Comparison of ENCODE assay signal across 12 cellular contexts in genomic region chr11:96114178-96115070, GRCh38.
DNase-seq lines count a peak whose midpoint lies in the region; ATAC-seq and TF ChIP-seq lines count a peak whose summit lies in the region.
"Had no signal": no experiment of that assay in that cellular context is flagged by ENCODE, and none has a peak within 500 bp of the region (broad histone marks: within the 10 kb centered on the region; RNA-seq: fewer than 3 reads in every experiment).

No MANE protein-coding gene starts in this region.

- H3K36me3 ChIP-seq in mammary epithelial cell (ENCODE audit: insufficient read depth, low read length) (no peaks in the 10 kb centered on the region), sigmoid colon (no peaks in the 10 kb centered on the region), psoas muscle (ENCODE audit: insufficient read depth in 1 of 2, low read depth in 1 of 2) (no peaks in the 10 kb centered on the region)
- H3K36me3 ChIP-seq: upper lobe of right lung had no signal

- CTCF ChIA-PET in mammary epithelial cell (lab: Charles Lee; ENCODE audit: low non-redundant PET), result no interaction called here

- no peaks in the 10 kb centered on the region for H3K79me2 ChIP-seq in mammary epithelial cell (ENCODE audit: insufficient read depth, low read length)

- H3K27ac ChIP-seq in mammary epithelial cell (ENCODE audit: insufficient read depth, low read depth, low read length) (no peak overlapping the region), sigmoid colon (peak overlapping the region; percentile 28 to 80 (median 76)), psoas muscle (no peak overlapping the region)
- H3K27ac ChIP-seq: A549 had no signal

- DNase-seq in NCI-H2107 treated with DMSO at 0.1 percent for 48 hours (lab: John Stamatoyannopoulos, UW; ENCODE audit: unreplicated experiment) (peak; percentile 58), NCI-H2107 (lab: John Stamatoyannopoulos, UW) (no peak), mammary epithelial cell (peak; percentile 40), sigmoid colon (no peak), psoas muscle (no peak)
- no peak for DNase-seq in activated CD4-positive, alpha-beta T cell treated with anti-CD3 and anti-CD28 coated beads, Interleukin-2, amount 50 U/mL, for 1 hour
- DNase-seq: NCI-H1048, SHP77, upper lobe of right lung had no signal

- TF ChIP-seq CTCF in mammary epithelial cell (conservative IDR thresholded peaks at IDR 0.05 in 1 of 2, IDR thresholded peaks at IDR 0.05 in 1 of 2; ENCODE audit: extremely low read depth in 1 of 2, insufficient read depth in 1 of 2, low read depth in 1 of 2, low read length in 2 of 2) (no peak), sigmoid colon (IDR thresholded peaks at IDR 0.05) (no peak), psoas muscle (IDR thresholded peaks at IDR 0.05) (no peak)

- TF ChIP-seq POLR2A in sigmoid colon (IDR thresholded peaks at IDR 0.05), result no peak

- dilution Hi-C loops in mammary epithelial cell (cut with HindIII; ENCODE audit: low sequenced_read_pairs), result loop anchor here (5.0 kb wide), 1 partner anchor 73 kb away; no protein-coding TSS in a partner anchor

- no peaks in the 10 kb centered on the region for H4K20me1 ChIP-seq in mammary epithelial cell (ENCODE audit: insufficient read depth, low read length)

- TF ChIP-seq EP300 in sigmoid colon (IDR thresholded peaks at IDR 0.05), result no peak

- H3K4me1 ChIP-seq in mammary epithelial cell (ENCODE audit: insufficient read depth, low read length), result peaks cover 25% of the 10 kb centered on the region
- peaks cover 0 to 33% (median 29%) of the 10 kb centered on the region in 4 donors for H3K4me1 ChIP-seq in sigmoid colon
- no peaks in the 10 kb centered on the region for H3K4me1 ChIP-seq in psoas muscle
- H3K4me1 ChIP-seq: A549 had no signal

- H2AFZ ChIP-seq in mammary epithelial cell (ENCODE audit: low read depth, low read length), result no peak overlapping the region

- H3K4me2 ChIP-seq in mammary epithelial cell (ENCODE audit: insufficient read depth, low read depth, low read length), result no peak overlapping the region
- H3K4me2 ChIP-seq: A549 had no signal

- WGBS in mammary epithelial cell (ENCODE audit: low coverage, missing lambda C conversion rate), result 46% methylated on average over 4 of the region's 5 CpGs
- 49 to 72% methylated on average over 5 of the region's 5 CpGs for WGBS in sigmoid colon, 2 donors
- 80 to 81% (median 80%) methylated on average over 5 of the region's 5 CpGs for WGBS in psoas muscle, 3 donors

- H3K27me3 ChIP-seq in mammary epithelial cell (ENCODE audit: insufficient read depth, low read length), result no peaks in the 10 kb centered on the region
- H3K27me3 ChIP-seq in sigmoid colon, result no peaks in the 10 kb centered on the region
- no peaks in the 10 kb centered on the region for H3K27me3 ChIP-seq in psoas muscle (ENCODE audit: insufficient read depth in 3 of 3, low read length in 2 of 3)
- H3K27me3 ChIP-seq: upper lobe of right lung had no signal

- in situ Hi-C loops in mammary epithelial cell (cut with MboI; ENCODE audit: low sequenced_read_pairs in 2 of 2), result no loop called here

- BruUV-seq in mammary epithelial cell (replicated peaks; lab: Mats Ljungman, UMichigan), result no TSS peak

- H3K9me3 ChIP-seq in mammary epithelial cell (replicated peaks; ENCODE audit: insufficient read depth, low read length) (no peaks in the 10 kb centered on the region), sigmoid colon (no peaks in the 10 kb centered on the region), psoas muscle (no peaks in the 10 kb centered on the region)
- H3K9me3 ChIP-seq: A549, upper lobe of right lung had no signal

- intact Hi-C loops in mammary epithelial cell (cut with micrococcal nuclease) (no loop called here), sigmoid colon (cut with DNase I) (loop anchor here (10.0 kb wide), 1 partner anchor 80 kb away; no protein-coding TSS in a partner anchor), psoas muscle (cut with DNase I) (no loop called here)

- H3K4me3 ChIP-seq in mammary epithelial cell (replicated peaks in 1 of 3; ENCODE audit: insufficient read depth in 1 of 3, low read depth in 2 of 3, low read length in 3 of 3) (no peak overlapping the region), sigmoid colon (no peak overlapping the region), psoas muscle (no peak overlapping the region)
- H3K4me3 ChIP-seq: A549, upper lobe of right lung had no signal

- ATAC-seq in HG02623 (IDR thresholded peaks at IDR 0.05; ENCODE audit: unreplicated experiment) (peak; percentile 37), psoas muscle (no peak), GM18861 (IDR thresholded peaks at IDR 0.05; ENCODE audit: unreplicated experiment) (no peak)
- ATAC-seq: A549, upper lobe of right lung had no signal

- no peak overlapping the region for H3K9ac ChIP-seq in mammary epithelial cell (ENCODE audit: insufficient read depth, low read length)

Comparison
In these comparisons a context has a peak if more than half of its experiments do, and no peak if none do; other contexts are left out.
1. DNase-seq: peak in NCI-H2107 treated with DMSO at 0.1 percent for 48 hours (single experiment) and mammary epithelial cell (single experiment); none in NCI-H2107 (single experiment), sigmoid colon (single experiment), psoas muscle (0 of 2) and activated CD4-positive, alpha-beta T cell treated with anti-CD3 and anti-CD28 coated beads, Interleukin-2, amount 50 U/mL, for 1 hour (single experiment).
2. H3K27ac ChIP-seq: peak in sigmoid colon (4 of 4); none in mammary epithelial cell (single experiment) and psoas muscle (single experiment).